In genomic region chr18:67710639-67711038, GRCh38 we compare ENCODE assay signal across 11 cellular contexts.
DNase-seq lines count a peak whose midpoint lies in the region; ATAC-seq and TF ChIP-seq lines count a peak whose summit lies in the region.
"Had no signal": no experiment of that assay in that cellular context is flagged by ENCODE, and none has a peak within 500 bp of the region (broad histone marks: within the 10 kb centered on the region; RNA-seq: fewer than 3 reads in every experiment).

No MANE protein-coding gene starts in this region.

- H3K79me2 ChIP-seq in OCI-LY7 (ENCODE audit: insufficient read depth, low read depth, low read length), result no peaks in the 10 kb centered on the region

- peak; percentile 7 for DNase-seq in activated CD8-positive, alpha-beta T cell treated with anti-CD3 and anti-CD28 coated beads for 36 hours
- no peak for DNase-seq in activated CD8-positive, alpha-beta T cell treated with anti-CD3 and anti-CD28 coated beads, Interleukin-2, amount 10 ng/mL, durations not matched to agents 7 days and 5 days
- DNase-seq in OCI-LY7 (ENCODE audit: low spot score), result no peak
- no peak for DNase-seq in fibroblast of the aortic adventitia (ENCODE audit: low read depth)
- no peak for DNase-seq in stimulated activated naive B cell treated with anti-CD40 and anti-IgM and Interleukin-4, amounts not matched to agents 10 μg/mL and 1 μg/mL and 100 μg/mL, for 72 hours
- no peak for DNase-seq in OCI-M2 (lab: John Stamatoyannopoulos, UW; ENCODE audit: unreplicated experiment)
- no peak for DNase-seq in NCI-H128 (lab: John Stamatoyannopoulos, UW; ENCODE audit: unreplicated experiment)
- DNase-seq: EL, NCI-H2029 treated with DMSO at 0.1 percent for 48 hours had no signal

- no peak for ATAC-seq in activated CD8-positive, alpha-beta T cell treated with anti-CD3 and anti-CD28 coated beads for 36 hours
- no peak for ATAC-seq in activated CD8-positive, alpha-beta T cell treated with anti-CD3 and anti-CD28 coated beads, Interleukin-2, amount 10 ng/mL, durations not matched to agents 7 days and 5 days
- peak; percentile 38 to 45 for ATAC-seq in stimulated activated naive B cell treated with anti-CD40 and anti-IgM and Interleukin-4, amounts not matched to agents 10 μg/mL and 1 μg/mL and 100 μg/mL, for 72 hours (replicated peaks)
- ATAC-seq in esophagus mucosa, result no peak

- no peak overlapping the region for H3K4me3 Mint-ChIP-seq in activated CD8-positive, alpha-beta T cell treated with anti-CD3 and anti-CD28 coated beads for 36 hours
- H3K4me3 Mint-ChIP-seq in activated CD8-positive, alpha-beta T cell treated with anti-CD3 and anti-CD28 coated beads, Interleukin-2, amount 10 ng/mL, durations not matched to agents 7 days and 5 days, result no peak overlapping the region
- H3K4me3 Mint-ChIP-seq in stimulated activated naive B cell treated with anti-CD40 and anti-IgM and Interleukin-4, amounts not matched to agents 10 μg/mL and 1 μg/mL and 100 μg/mL, for 72 hours, result no peak overlapping the region

- H4K20me1 ChIP-seq in OCI-LY7 (ENCODE audit: insufficient read depth, low read length), result no peaks in the 10 kb centered on the region

- H3K4me1 Mint-ChIP-seq in activated CD8-positive, alpha-beta T cell treated with anti-CD3 and anti-CD28 coated beads for 36 hours (ENCODE audit: low read depth), result no peaks in the 10 kb centered on the region
- H3K4me1 Mint-ChIP-seq in activated CD8-positive, alpha-beta T cell treated with anti-CD3 and anti-CD28 coated beads, Interleukin-2, amount 10 ng/mL, durations not matched to agents 7 days and 5 days (ENCODE audit: low read depth), result no peaks in the 10 kb centered on the region
- no peaks in the 10 kb centered on the region for H3K4me1 Mint-ChIP-seq in stimulated activated naive B cell treated with anti-CD40 and anti-IgM and Interleukin-4, amounts not matched to agents 10 μg/mL and 1 μg/mL and 100 μg/mL, for 72 hours

- H3K36me3 Mint-ChIP-seq in activated CD8-positive, alpha-beta T cell treated with anti-CD3 and anti-CD28 coated beads for 36 hours (ENCODE audit: low read depth), result no peaks in the 10 kb centered on the region
- H3K36me3 Mint-ChIP-seq in activated CD8-positive, alpha-beta T cell treated with anti-CD3 and anti-CD28 coated beads, Interleukin-2, amount 10 ng/mL, durations not matched to agents 7 days and 5 days (ENCODE audit: low read depth), result no peaks in the 10 kb centered on the region
- H3K36me3 Mint-ChIP-seq in stimulated activated naive B cell treated with anti-CD40 and anti-IgM and Interleukin-4, amounts not matched to agents 10 μg/mL and 1 μg/mL and 100 μg/mL, for 72 hours, result no peaks in the 10 kb centered on the region

- no peaks in the 10 kb centered on the region for H3K9me3 ChIP-seq in OCI-LY7 (ENCODE audit: low read length)

- H3K9me3 Mint-ChIP-seq in activated CD8-positive, alpha-beta T cell treated with anti-CD3 and anti-CD28 coated beads for 36 hours, result no peaks in the 10 kb centered on the region
- H3K9me3 Mint-ChIP-seq in activated CD8-positive, alpha-beta T cell treated with anti-CD3 and anti-CD28 coated beads, Interleukin-2, amount 10 ng/mL, durations not matched to agents 7 days and 5 days (ENCODE audit: insufficient read depth), result no peaks in the 10 kb centered on the region
- no peaks in the 10 kb centered on the region for H3K9me3 Mint-ChIP-seq in stimulated activated naive B cell treated with anti-CD40 and anti-IgM and Interleukin-4, amounts not matched to agents 10 μg/mL and 1 μg/mL and 100 μg/mL, for 72 hours

- no peaks in the 10 kb centered on the region for H3K36me3 ChIP-seq in OCI-LY7 (ENCODE audit: insufficient read depth, low read length)

- no peaks in the 10 kb centered on the region for H3K9me2 ChIP-seq in OCI-LY7 (ENCODE audit: insufficient read depth, low read length)

- no peak overlapping the region for H3K27ac ChIP-seq in OCI-LY7 (ENCODE audit: low read depth, low read length, poor library complexity, severe bottlenecking)
- H3K27ac ChIP-seq: skin epidermis had no signal

- no peak overlapping the region for H3K27ac Mint-ChIP-seq in activated CD8-positive, alpha-beta T cell treated with anti-CD3 and anti-CD28 coated beads for 36 hours
- no peak overlapping the region for H3K27ac Mint-ChIP-seq in activated CD8-positive, alpha-beta T cell treated with anti-CD3 and anti-CD28 coated beads, Interleukin-2, amount 10 ng/mL, durations not matched to agents 7 days and 5 days
- H3K27ac Mint-ChIP-seq in stimulated activated naive B cell treated with anti-CD40 and anti-IgM and Interleukin-4, amounts not matched to agents 10 μg/mL and 1 μg/mL and 100 μg/mL, for 72 hours, result no peak overlapping the region

- CTCF ChIA-PET in activated CD8-positive, alpha-beta T cell treated with anti-CD3 and anti-CD28 coated beads for 36 hours (lab: Charles Lee), result interaction anchor here (1.2 kb wide), 1 partner anchor 18 kb away, joined by 4 read pairs; no protein-coding TSS in a partner anchor
- CTCF ChIA-PET in activated CD8-positive, alpha-beta T cell treated with anti-CD3 and anti-CD28 coated beads, Interleukin-2, amount 10 ng/mL, durations not matched to agents 7 days and 5 days (lab: Charles Lee), result no interaction called here
- CTCF ChIA-PET in OCI-LY7 (lab: Charles Lee; ENCODE audit: unreplicated experiment), result no interaction called here

- no TSS peak for BruUV-seq in OCI-LY7 (replicated peaks; lab: Mats Ljungman, UMichigan)

- no peaks in the 10 kb centered on the region for H3K27me3 Mint-ChIP-seq in activated CD8-positive, alpha-beta T cell treated with anti-CD3 and anti-CD28 coated beads for 36 hours
- H3K27me3 Mint-ChIP-seq in activated CD8-positive, alpha-beta T cell treated with anti-CD3 and anti-CD28 coated beads, Interleukin-2, amount 10 ng/mL, durations not matched to agents 7 days and 5 days (ENCODE audit: low read depth), result no peaks in the 10 kb centered on the region
- H3K27me3 Mint-ChIP-seq in stimulated activated naive B cell treated with anti-CD40 and anti-IgM and Interleukin-4, amounts not matched to agents 10 μg/mL and 1 μg/mL and 100 μg/mL, for 72 hours, result no peaks in the 10 kb centered on the region

- no peak overlapping the region for H2AFZ ChIP-seq in OCI-LY7 (ENCODE audit: low read length)

- intact Hi-C loops in activated CD8-positive, alpha-beta T cell treated with anti-CD3 and anti-CD28 coated beads for 36 hours (cut with micrococcal nuclease), result no loop called here
- intact Hi-C loops in OCI-LY7 (cut with micrococcal nuclease; ENCODE audit: unreplicated experiment), result no loop called here

- H3K4me1 ChIP-seq in OCI-LY7 (ENCODE audit: insufficient read depth, low read length, poor library complexity, severe bottlenecking), result no peaks in the 10 kb centered on the region

- no peak for TF ChIP-seq CTCF in activated CD8-positive, alpha-beta T cell treated with anti-CD3 and anti-CD28 coated beads for 36 hours (IDR thresholded peaks at IDR 0.05)
- 0 out of 2 replicates have a peak, but pooled peaks have one; percentile 13 for TF ChIP-seq CTCF in OCI-LY7 (conservative IDR thresholded peaks at IDR 0.05; ENCODE audit: low read length)
- peak; percentile 17 for TF ChIP-seq CTCF in fibroblast of the aortic adventitia (IDR thresholded peaks at IDR 0.05; ENCODE audit: insufficient read depth, low read length)

- H3K4me3 ChIP-seq in OCI-LY7 (ENCODE audit: low read depth, low read length, poor library complexity, severe bottlenecking), result no peak overlapping the region
- H3K4me3 ChIP-seq in fibroblast of the aortic adventitia (ENCODE audit: low read depth, low read length), result no peak overlapping the region
- H3K4me3 ChIP-seq: skin epidermis had no signal

- H3K4me2 ChIP-seq in OCI-LY7 (ENCODE audit: low read length), result no peak overlapping the region

- POLR2A ChIA-PET in activated CD8-positive, alpha-beta T cell treated with anti-CD3 and anti-CD28 coated beads for 36 hours (lab: Charles Lee), result no interaction called here
- POLR2A ChIA-PET in activated CD8-positive, alpha-beta T cell treated with anti-CD3 and anti-CD28 coated beads, Interleukin-2, amount 10 ng/mL, durations not matched to agents 7 days and 5 days (lab: Charles Lee), result no interaction called here
- POLR2A ChIA-PET in OCI-LY7 (lab: Charles Lee), result interaction anchor here (1.1 kb wide), 1 partner anchor 197 kb away, joined by 3 read pairs; no protein-coding TSS in a partner anchor

Comparison
In these comparisons a context has a peak if more than half of its experiments do, and no peak if none do; other contexts are left out.
1. ATAC-seq: peak in stimulated activated naive B cell treated with anti-CD40 and anti-IgM and Interleukin-4, amounts not matched to agents 10 μg/mL and 1 μg/mL and 100 μg/mL, for 72 hours (2 of 2); none in activated CD8-positive, alpha-beta T cell treated with anti-CD3 and anti-CD28 coated beads for 36 hours (single experiment), activated CD8-positive, alpha-beta T cell treated with anti-CD3 and anti-CD28 coated beads, Interleukin-2, amount 10 ng/mL, durations not matched to agents 7 days and 5 days (single experiment) and esophagus mucosa (single experiment).